ENCODE assay signal across 8 cellular contexts in genomic region chr2:59012234-59012633, GRCh38.
"Had no signal": no experiment of that assay in that cellular context is flagged by ENCODE, and none has a peak within 500 bp of the region (broad histone marks: within the 10 kb centered on the region; RNA-seq: fewer than 3 reads in every experiment).

No MANE protein-coding gene starts in this region.

- H2AFZ ChIP-seq: GM23338 had no signal

- DNase-seq: H9, HCEC 1CT, HFFc6 had no signal

- H3K4me1 Mint-ChIP-seq: GM23338, H9, IgD-negative memory B cell had no signal

- H3K4me3 Mint-ChIP-seq: GM23338, H9, HFFc6, IgD-negative memory B cell had no signal

- H3K4me3 ChIP-seq: GM23338 had no signal

- ATAC-seq: GM23338 had no signal

- H3K27ac Mint-ChIP-seq: GM23338, H9, HFFc6, IgD-negative memory B cell had no signal

- H3K9me3 Mint-ChIP-seq: HFFc6 had no signal

- H3K4me2 ChIP-seq: GM23338 had no signal

- FAIRE-seq: H1, H54, HTR-8/SVneo had no signal
